In the genomic region with DNA sequence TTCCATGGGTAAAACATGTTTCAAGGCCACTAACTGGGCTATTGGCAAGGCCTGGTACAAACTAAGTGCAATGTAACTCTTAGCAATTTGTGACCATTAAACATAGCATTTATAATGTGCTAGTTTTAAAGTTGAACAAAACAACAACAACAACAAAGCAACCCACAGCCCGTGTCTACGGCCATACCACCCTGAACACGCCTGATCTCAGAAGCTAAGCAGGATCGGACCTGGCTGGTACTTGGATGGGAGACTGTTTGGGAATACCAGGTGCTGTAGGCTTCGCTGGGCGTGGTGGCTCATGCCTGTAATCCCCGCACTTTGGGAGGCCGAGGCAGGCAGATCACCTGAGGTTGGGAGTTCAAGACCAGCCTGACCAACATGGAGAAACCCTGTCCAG, we compare ENCODE assay signal across 22 cellular contexts.
"Had no signal": no experiment of that assay in that cellular context is flagged by ENCODE, and none has a peak within 500 bp of the region (broad histone marks: within the 10 kb centered on the region; RNA-seq: fewer than 3 reads in every experiment).

No MANE protein-coding gene starts in this region.

- H3K4me3 ChIP-seq: MG63 had no signal

- H3K9ac ChIP-seq: SK-N-SH had no signal

- H3K27me3 ChIP-seq: MG63 had no signal

- H3K9me3 ChIP-seq: MG63, SK-N-SH had no signal

- DNase-seq: Karpas-422, KG1, MG63, NCI-H1092, NCI-H1105 treated with DMSO at 0.1 percent for 48 hours, NCI-H1417 treated with DMSO at 0.1 percent for 48 hours, NCI-H146, NCI-H1694 treated with DMSO at 0.1 percent for 48 hours, NCI-H1930, NCI-H2081, NCI-H2107, NCI-H2227 treated with DMSO at 0.1 percent for 48 hours, NCI-H524, NCI-H526 treated with DMSO at 0.1 percent for 48 hours, NCI-H748 treated with DMSO at 0.1 percent for 48 hours, PC-3, SHP77, SK-N-SH, SW 1271 had no signal

- ATAC-seq: Panc1, PC-3 had no signal

- H3K27ac ChIP-seq: HL-60, RWPE1 had no signal

- H3K4me2 ChIP-seq: SK-N-SH had no signal

- H3K36me3 ChIP-seq: MG63 had no signal
